ENCODE assay signal across 33 cellular contexts in the genomic region with DNA sequence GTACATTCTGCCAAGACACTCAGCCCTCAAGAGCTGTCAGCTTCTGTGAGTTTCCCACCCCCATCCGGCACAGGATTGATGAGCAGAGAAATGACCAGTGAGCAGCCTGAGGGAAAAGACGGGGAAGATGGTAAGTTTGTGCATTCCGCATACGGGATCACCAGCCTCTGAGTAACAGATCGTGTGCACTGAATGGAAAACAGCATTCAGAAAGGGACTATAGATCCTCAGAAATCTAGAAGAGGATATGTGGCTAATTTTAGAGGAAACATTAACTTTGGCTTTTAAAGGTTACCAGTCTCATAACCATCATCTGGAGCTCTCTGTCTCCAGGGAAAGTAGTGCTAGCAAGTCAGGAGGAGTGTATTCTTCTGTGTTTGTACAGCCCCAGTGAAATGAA.
"Had no signal": no experiment of that assay in that cellular context is flagged by ENCODE, and none has a peak within 500 bp of the region (broad histone marks: within the 10 kb centered on the region; RNA-seq: fewer than 3 reads in every experiment).

No MANE protein-coding gene starts in this region.

- H3K27ac Mint-ChIP-seq: activated CD4-positive, alpha-beta memory T cell treated with anti-CD3 and anti-CD28 coated beads for 36 hours; activated naive CD4-positive, alpha-beta T cell treated with anti-CD3 and anti-CD28 coated beads, Interleukin-2, amount 10 ng/mL, durations not matched to agents 7 days and 5 days; activated naive CD8-positive, alpha-beta T cell; T-helper 1 cell treated with Interleukin-12 subunit alpha and Interleukin-12 subunit beta and Interleukin-4 antibody, amounts not matched to agents 30 μg/mL and 1 μg/mL, for 36 hours; T-helper 2 cell treated with Interferon-gamma antibody and Interleukin-4, amounts not matched to agents 5 μg/mL and 100 μg/mL, for 36 hours; WTC11 had no signal

- H3K36me3 Mint-ChIP-seq: activated CD4-positive, alpha-beta memory T cell treated with anti-CD3 and anti-CD28 coated beads for 36 hours; activated naive CD4-positive, alpha-beta T cell treated with anti-CD3 and anti-CD28 coated beads, Interleukin-2, amount 10 ng/mL, durations not matched to agents 7 days and 5 days; activated naive CD8-positive, alpha-beta T cell; WTC11 had no signal

- H3K4me2 ChIP-seq: PC-9, SK-N-SH had no signal

- H3K27me3 ChIP-seq: ascending aorta, cardiac muscle cell, MG63 had no signal

- H3K4me3 Mint-ChIP-seq: activated CD4-positive, alpha-beta memory T cell treated with anti-CD3 and anti-CD28 coated beads for 36 hours; activated CD4-positive, alpha-beta T cell treated with anti-CD3 and anti-CD28 coated beads for 36 hours; activated naive CD4-positive, alpha-beta T cell treated with anti-CD3 and anti-CD28 coated beads, Interleukin-2, amount 10 ng/mL, durations not matched to agents 7 days and 5 days; activated naive CD8-positive, alpha-beta T cell; central memory CD8-positive, alpha-beta T cell; T-helper 1 cell treated with Interleukin-12 subunit alpha and Interleukin-12 subunit beta and Interleukin-4 antibody, amounts not matched to agents 30 μg/mL and 1 μg/mL, for 36 hours; T-helper 2 cell treated with Interferon-gamma antibody and Interleukin-4, amounts not matched to agents 5 μg/mL and 100 μg/mL, for 36 hours; WTC11 had no signal

- H3K27ac ChIP-seq: ascending aorta, cardiac muscle cell, PC-9 had no signal

- DNase-seq: activated CD4-positive, alpha-beta memory T cell treated with anti-CD3 and anti-CD28 coated beads for 36 hours; activated CD4-positive, alpha-beta T cell treated with anti-CD3 and anti-CD28 coated beads for 36 hours; activated CD4-positive, alpha-beta T cell treated with anti-CD3 and anti-CD28 coated beads, Interleukin-2, amount 50 U/mL, for 1 hour; activated CD8-positive, alpha-beta memory T cell treated with anti-CD3 and anti-CD28 coated beads, Interleukin-2, amount 50 U/mL, for 4 hours; activated effector memory CD4-positive, alpha-beta T cell treated with Interleukin-2 at 50 U/mL for 16 hours; activated naive CD4-positive, alpha-beta T cell treated with anti-CD3 and anti-CD28 coated beads, Interleukin-2, amount 10 ng/mL, durations not matched to agents 7 days and 5 days; activated T-cell treated with anti-CD3 and anti-CD28 coated beads for 4 hours; activated T-cell treated with anti-CD3 and anti-CD28 coated beads, Interleukin-2, amount 50 U/mL, for 48 hours; amniotic stem cell; Kasumi-1; KG1; MG63; NCI-H1048; NCI-H1105 treated with DMSO at 0.1 percent for 48 hours; NCI-H1436; NCI-H1694; NCI-H1930; NCI-H2081 treated with DMSO at 0.1 percent for 48 hours; NCI-H345; NCI-H524 treated with DMSO at 0.1 percent for 48 hours; PC-9; Right ventricle myocardium superior; SK-N-SH had no signal

- ATAC-seq: activated CD4-positive, alpha-beta T cell treated with anti-CD3 and anti-CD28 coated beads for 36 hours; activated CD4-positive, CD25-positive, alpha-beta regulatory T cell treated with anti-CD3 and anti-CD28 coated beads, Interleukin-2, amount 50 U/mL, for 24 hours; WTC11 had no signal

- H3K4me3 ChIP-seq: ascending aorta, cardiac muscle cell, MG63, PC-9 had no signal

- FAIRE-seq: RCC 7860, TTC549 had no signal

- H3K9me3 ChIP-seq: ascending aorta, MG63, SK-N-SH had no signal

- H3K9me3 Mint-ChIP-seq: activated CD4-positive, alpha-beta memory T cell treated with anti-CD3 and anti-CD28 coated beads for 36 hours; activated naive CD4-positive, alpha-beta T cell treated with anti-CD3 and anti-CD28 coated beads, Interleukin-2, amount 10 ng/mL, durations not matched to agents 7 days and 5 days; central memory CD8-positive, alpha-beta T cell; T-helper 1 cell treated with Interleukin-12 subunit alpha and Interleukin-12 subunit beta and Interleukin-4 antibody, amounts not matched to agents 30 μg/mL and 1 μg/mL, for 36 hours; T-helper 2 cell treated with Interferon-gamma antibody and Interleukin-4, amounts not matched to agents 5 μg/mL and 100 μg/mL, for 36 hours; WTC11 had no signal
